Comparison of ENCODE assay signal across 1 cellular context in the genomic region with DNA sequence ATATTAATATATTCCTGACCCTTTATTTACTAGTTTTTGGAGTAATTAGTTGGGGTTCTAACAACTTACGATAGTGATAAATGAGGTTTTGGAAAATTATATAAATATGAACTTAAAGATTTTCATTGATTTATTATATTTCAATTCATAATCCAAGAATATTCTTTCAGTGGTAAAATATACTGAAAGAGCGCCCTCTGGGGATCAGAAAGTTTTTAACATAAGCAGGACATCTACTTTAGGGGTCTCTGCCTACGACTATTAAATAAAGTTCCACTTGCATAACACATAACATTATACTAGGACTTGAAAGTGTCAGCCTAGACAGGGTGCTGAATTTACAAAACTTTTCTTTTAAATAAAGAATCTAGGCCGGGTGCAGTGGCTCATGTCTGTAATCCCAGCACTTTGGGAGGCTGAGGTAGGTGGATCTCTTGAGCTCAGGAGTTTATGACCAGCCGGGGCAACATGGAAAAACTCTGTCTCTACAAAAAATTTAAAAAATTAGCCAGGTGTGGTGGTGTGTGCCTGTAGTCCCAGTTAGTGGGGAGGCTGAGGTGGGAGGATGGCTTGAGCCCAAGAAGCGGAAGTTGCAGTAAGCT.
TF ChIP-seq lines count a peak whose summit lies in the region.

No MANE protein-coding gene starts in this region.

TF ChIP-seq in WTC11, 78 proteins besides CTCF, POLR2A, EP300 and RAD21:
- TF ChIP-seq SOX15 (CRISPR knock-in tag; IDR thresholded peaks at IDR 0.05) (no peak), PRRX2 (CRISPR knock-in tag; IDR thresholded peaks at IDR 0.05) (no peak), ZNF138 (CRISPR knock-in tag; conservative IDR thresholded peaks at IDR 0.05) (no peak), FOXP4 (CRISPR knock-in tag; IDR thresholded peaks at IDR 0.05) (no peak), TCF7 (CRISPR knock-in tag; IDR thresholded peaks at IDR 0.05; ENCODE audit: low read depth) (no peak), FOXP1 (CRISPR knock-in tag; IDR thresholded peaks at IDR 0.05; ENCODE audit: borderline replicate concordance) (no peak), CBFB (CRISPR knock-in tag; IDR thresholded peaks at IDR 0.05; ENCODE audit: low read depth) (no peak), ATF1 (CRISPR knock-in tag; IDR thresholded peaks at IDR 0.05) (no peak), ETV6 (CRISPR knock-in tag; IDR thresholded peaks at IDR 0.05) (no peak)
- TF ChIP-seq, protein P1, sequence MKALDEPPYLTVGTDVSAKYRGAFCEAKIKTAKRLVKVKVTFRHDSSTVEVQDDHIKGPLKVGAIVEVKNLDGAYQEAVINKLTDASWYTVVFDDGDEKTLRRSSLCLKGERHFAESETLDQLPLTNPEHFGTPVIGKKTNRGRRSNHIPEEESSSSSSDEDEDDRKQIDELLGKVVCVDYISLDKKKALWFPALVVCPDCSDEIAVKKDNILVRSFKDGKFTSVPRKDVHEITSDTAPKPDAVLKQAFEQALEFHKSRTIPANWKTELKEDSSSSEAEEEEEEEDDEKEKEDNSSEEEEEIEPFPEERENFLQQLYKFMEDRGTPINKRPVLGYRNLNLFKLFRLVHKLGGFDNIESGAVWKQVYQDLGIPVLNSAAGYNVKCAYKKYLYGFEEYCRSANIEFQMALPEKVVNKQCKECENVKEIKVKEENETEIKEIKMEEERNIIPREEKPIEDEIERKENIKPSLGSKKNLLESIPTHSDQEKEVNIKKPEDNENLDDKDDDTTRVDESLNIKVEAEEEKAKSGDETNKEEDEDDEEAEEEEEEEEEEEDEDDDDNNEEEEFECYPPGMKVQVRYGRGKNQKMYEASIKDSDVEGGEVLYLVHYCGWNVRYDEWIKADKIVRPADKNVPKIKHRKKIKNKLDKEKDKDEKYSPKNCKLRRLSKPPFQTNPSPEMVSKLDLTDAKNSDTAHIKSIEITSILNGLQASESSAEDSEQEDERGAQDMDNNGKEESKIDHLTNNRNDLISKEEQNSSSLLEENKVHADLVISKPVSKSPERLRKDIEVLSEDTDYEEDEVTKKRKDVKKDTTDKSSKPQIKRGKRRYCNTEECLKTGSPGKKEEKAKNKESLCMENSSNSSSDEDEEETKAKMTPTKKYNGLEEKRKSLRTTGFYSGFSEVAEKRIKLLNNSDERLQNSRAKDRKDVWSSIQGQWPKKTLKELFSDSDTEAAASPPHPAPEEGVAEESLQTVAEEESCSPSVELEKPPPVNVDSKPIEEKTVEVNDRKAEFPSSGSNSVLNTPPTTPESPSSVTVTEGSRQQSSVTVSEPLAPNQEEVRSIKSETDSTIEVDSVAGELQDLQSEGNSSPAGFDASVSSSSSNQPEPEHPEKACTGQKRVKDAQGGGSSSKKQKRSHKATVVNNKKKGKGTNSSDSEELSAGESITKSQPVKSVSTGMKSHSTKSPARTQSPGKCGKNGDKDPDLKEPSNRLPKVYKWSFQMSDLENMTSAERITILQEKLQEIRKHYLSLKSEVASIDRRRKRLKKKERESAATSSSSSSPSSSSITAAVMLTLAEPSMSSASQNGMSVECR (CRISPR knock-in tag; IDR thresholded peaks at IDR 0.05; ENCODE audit: borderline replicate concordance) = no peak
